Comparison of ENCODE assay signal across 1 cellular context in the genomic region with DNA sequence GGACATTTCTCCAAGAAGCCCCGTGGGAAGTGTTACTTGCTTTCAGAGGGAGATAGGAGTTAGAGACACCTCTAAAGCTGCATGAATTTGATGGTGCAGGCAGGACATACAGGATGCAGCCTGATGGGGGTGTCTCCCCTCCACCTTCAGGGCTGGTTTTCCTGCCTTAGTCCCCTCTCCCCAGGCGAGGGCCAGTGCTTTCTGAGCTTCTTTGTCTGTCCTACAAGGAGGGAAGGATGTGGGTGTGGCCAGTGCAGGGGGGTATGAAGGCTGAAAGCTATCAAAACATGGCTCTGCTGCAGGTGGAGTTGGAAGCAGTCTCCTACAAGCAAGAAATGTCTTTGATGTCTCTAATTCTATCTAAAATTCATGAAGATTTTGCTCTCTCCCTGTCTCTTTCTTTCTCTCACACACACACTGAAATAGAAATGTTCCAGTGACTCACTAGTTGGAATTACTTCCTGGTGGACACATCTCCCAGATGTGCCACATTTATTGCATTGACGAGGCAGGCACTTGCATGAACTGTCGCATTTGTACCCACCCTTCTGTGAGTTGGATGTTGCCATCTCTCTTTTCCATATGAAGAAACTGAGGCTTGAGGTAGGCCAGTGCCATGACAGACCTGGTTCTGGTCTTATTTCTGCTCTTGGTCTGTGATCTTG.
TF ChIP-seq lines count a peak whose summit lies in the region.

No MANE protein-coding gene starts in this region.

TF ChIP-seq in GM23338, 12 proteins besides CTCF, POLR2A, EP300 and RAD21 (continued from another document):
- TF ChIP-seq, protein P1, sequence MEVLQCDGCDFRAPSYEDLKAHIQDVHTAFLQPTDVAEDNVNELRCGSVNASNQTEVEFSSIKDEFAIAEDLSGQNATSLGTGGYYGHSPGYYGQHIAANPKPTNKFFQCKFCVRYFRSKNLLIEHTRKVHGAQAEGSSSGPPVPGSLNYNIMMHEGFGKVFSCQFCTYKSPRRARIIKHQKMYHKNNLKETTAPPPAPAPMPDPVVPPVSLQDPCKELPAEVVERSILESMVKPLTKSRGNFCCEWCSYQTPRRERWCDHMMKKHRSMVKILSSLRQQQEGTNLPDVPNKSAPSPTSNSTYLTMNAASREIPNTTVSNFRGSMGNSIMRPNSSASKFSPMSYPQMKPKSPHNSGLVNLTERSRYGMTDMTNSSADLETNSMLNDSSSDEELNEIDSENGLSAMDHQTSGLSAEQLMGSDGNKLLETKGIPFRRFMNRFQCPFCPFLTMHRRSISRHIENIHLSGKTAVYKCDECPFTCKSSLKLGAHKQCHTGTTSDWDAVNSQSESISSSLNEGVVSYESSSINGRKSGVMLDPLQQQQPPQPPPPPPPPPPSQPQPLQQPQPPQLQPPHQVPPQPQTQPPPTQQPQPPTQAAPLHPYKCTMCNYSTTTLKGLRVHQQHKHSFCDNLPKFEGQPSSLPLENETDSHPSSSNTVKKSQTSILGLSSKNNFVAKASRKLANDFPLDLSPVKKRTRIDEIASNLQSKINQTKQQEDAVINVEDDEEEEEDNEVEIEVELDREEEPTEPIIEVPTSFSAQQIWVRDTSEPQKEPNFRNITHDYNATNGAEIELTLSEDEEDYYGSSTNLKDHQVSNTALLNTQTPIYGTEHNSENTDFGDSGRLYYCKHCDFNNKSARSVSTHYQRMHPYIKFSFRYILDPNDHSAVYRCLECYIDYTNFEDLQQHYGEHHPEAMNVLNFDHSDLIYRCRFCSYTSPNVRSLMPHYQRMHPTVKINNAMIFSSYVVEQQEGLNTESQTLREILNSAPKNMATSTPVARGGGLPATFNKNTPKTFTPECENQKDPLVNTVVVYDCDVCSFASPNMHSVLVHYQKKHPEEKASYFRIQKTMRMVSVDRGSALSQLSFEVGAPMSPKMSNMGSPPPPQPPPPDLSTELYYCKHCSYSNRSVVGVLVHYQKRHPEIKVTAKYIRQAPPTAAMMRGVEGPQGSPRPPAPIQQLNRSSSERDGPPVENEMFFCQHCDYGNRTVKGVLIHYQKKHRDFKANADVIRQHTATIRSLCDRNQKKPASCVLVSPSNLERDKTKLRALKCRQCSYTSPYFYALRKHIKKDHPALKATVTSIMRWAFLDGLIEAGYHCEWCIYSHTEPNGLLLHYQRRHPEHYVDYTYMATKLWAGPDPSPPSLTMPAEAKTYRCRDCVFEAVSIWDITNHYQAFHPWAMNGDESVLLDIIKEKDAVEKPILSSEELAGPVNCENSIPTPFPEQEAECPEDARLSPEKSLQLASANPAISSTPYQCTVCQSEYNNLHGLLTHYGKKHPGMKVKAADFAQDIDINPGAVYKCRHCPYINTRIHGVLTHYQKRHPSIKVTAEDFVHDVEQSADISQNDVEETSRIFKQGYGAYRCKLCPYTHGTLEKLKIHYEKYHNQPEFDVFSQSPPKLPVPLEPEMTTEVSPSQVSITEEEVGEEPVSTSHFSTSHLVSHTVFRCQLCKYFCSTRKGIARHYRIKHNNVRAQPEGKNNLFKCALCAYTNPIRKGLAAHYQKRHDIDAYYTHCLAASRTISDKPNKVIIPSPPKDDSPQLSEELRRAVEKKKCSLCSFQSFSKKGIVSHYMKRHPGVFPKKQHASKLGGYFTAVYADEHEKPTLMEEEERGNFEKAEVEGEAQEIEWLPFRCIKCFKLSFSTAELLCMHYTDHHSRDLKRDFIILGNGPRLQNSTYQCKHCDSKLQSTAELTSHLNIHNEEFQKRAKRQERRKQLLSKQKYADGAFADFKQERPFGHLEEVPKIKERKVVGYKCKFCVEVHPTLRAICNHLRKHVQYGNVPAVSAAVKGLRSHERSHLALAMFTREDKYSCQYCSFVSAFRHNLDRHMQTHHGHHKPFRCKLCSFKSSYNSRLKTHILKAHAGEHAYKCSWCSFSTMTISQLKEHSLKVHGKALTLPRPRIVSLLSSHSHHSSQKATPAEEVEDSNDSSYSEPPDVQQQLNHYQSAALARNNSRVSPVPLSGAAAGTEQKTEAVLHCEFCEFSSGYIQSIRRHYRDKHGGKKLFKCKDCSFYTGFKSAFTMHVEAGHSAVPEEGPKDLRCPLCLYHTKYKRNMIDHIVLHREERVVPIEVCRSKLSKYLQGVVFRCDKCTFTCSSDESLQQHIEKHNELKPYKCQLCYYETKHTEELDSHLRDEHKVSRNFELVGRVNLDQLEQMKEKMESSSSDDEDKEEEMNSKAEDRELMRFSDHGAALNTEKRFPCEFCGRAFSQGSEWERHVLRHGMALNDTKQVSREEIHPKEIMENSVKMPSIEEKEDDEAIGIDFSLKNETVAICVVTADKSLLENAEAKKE (CRISPR knock-in tag; IDR thresholded peaks at IDR 0.05) = no peak
- TF ChIP-seq EZH2phosphoT487 (IDR thresholded peaks at IDR 0.05; ENCODE audit: unreplicated experiment) = no peak
- TF ChIP-seq ZNF331 (CRISPR knock-in tag; IDR thresholded peaks at IDR 0.05; ENCODE audit: low read depth) = no peak
- TF ChIP-seq NANOG (IDR thresholded peaks at IDR 0.05; ENCODE audit: borderline replicate concordance) = no peak
TF ChIP-seq in GM23338: peak in this region for 0.
